24 cellular contexts compared by ENCODE assay signal in the genomic region with DNA sequence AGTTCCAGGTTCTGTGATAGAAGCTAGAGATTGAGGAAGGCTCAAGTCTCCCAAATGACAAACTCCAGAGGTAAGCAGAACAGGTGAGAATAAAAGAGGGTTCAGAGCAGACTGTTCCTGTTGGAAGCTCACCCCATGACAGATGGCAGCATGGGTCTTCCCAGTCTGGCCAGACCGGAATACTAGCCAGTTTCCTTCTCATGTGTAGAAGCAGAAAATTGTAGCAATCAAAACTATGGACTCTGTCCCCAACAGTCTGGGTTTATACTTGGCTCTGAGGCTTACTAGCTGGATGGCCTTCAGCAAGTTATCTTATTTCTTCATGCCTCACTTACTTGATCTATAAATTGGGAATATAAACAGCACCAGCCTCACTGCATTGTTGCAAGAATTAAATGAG.
DNase-seq lines count a peak whose midpoint lies in the region; ATAC-seq, FAIRE-seq and TF ChIP-seq lines count a peak whose summit lies in the region.
"Had no signal": no experiment of that assay in that cellular context is flagged by ENCODE, and none has a peak within 500 bp of the region (broad histone marks: within the 10 kb centered on the region; RNA-seq: fewer than 3 reads in every experiment).

No MANE protein-coding gene starts in this region.

- H3K4me1 ChIP-seq in OCI-LY7 (ENCODE audit: insufficient read depth, low read length, poor library complexity, severe bottlenecking) (peaks cover 14% of the 10 kb centered on the region), mucosa of descending colon (ENCODE audit: low read depth) (peaks cover 3% of the 10 kb centered on the region)

- TF ChIP-seq CTCF in OCI-LY7 (conservative IDR thresholded peaks at IDR 0.05; ENCODE audit: low read length) (no peak), mucosa of descending colon (IDR thresholded peaks at IDR 0.05) (no peak)

- no peaks in the 10 kb centered on the region for H3K9me2 ChIP-seq in OCI-LY7 (ENCODE audit: insufficient read depth, low read length)

- intact Hi-C loops in OCI-LY7 (cut with micrococcal nuclease; ENCODE audit: unreplicated experiment) (no loop called here), mucosa of descending colon (cut with DNase I, micrococcal nuclease) (no loop called here)

- H3K4me2 ChIP-seq in OCI-LY7 (ENCODE audit: low read length), result no peak overlapping the region

- BruUV-seq in OCI-LY7 (replicated peaks; lab: Mats Ljungman, UMichigan), result no TSS peak

- FAIRE-seq in urothelium cell line (lab: Jason Lieb, UNC), result peak; percentile 42
- FAIRE-seq: A204.1, G401.6, GM12891, GM18507, HTR-8/SVneo, K562 had no signal

- no peak for DNase-seq in OCI-LY7 (ENCODE audit: low spot score)
- DNase-seq in cerebellum (ENCODE audit: low spot score), result peak; percentile 4
- peak in 1 of 3 donors; percentile 67 for DNase-seq in mucosa of descending colon
- DNase-seq in urothelium cell line (ENCODE audit: low spot score), result no peak
- DNase-seq in Ammon's horn (ENCODE audit: low spot score), result no peak
- DNase-seq: ACHN; CD4-positive, alpha-beta T cell; DMS53; DND-41; EL; GOT3; H7; HFFc6; IMR-90 had no signal

- CTCF ChIA-PET in OCI-LY7 (lab: Charles Lee; ENCODE audit: unreplicated experiment), result no interaction called here

- H2AFZ ChIP-seq in OCI-LY7 (ENCODE audit: low read length), result peak overlapping the region; percentile 97; the same call in 1 of the 2 replicates

- H3K79me2 ChIP-seq in OCI-LY7 (ENCODE audit: insufficient read depth, low read depth, low read length), result no peaks in the 10 kb centered on the region

- POLR2A ChIA-PET in OCI-LY7 (lab: Charles Lee), result interaction anchor here (0.6 kb wide), 1 partner anchor 33 kb away, joined by 6 read pairs; no protein-coding TSS in a partner anchor

- no peak overlapping the region for H3K4me3 ChIP-seq in OCI-LY7 (ENCODE audit: low read depth, low read length, poor library complexity, severe bottlenecking)
- H3K4me3 ChIP-seq in mucosa of descending colon, result no peak overlapping the region
- H3K4me3 ChIP-seq: K562 had no signal

- H3K27ac ChIP-seq in OCI-LY7 (ENCODE audit: low read depth, low read length, poor library complexity, severe bottlenecking), result no peak overlapping the region
- H3K27ac ChIP-seq: C4-2B had no signal

- H3K36me3 ChIP-seq in OCI-LY7 (ENCODE audit: insufficient read depth, low read length), result peaks cover 8% of the 10 kb centered on the region
- no peaks in the 10 kb centered on the region for H3K36me3 ChIP-seq in mucosa of descending colon (ENCODE audit: low read depth)

- ATAC-seq in mucosa of descending colon (peak; percentile 88), GM21717 (IDR thresholded peaks at IDR 0.05; ENCODE audit: unreplicated experiment) (no peak), GM18517 (IDR thresholded peaks at IDR 0.05; ENCODE audit: unreplicated experiment) (no peak)
- ATAC-seq: HCT116, K562 had no signal

- H3K9me3 ChIP-seq in OCI-LY7 (ENCODE audit: low read length) (peaks cover 22% of the 10 kb centered on the region; the same call in 1 of the 2 replicates), mucosa of descending colon (no peaks in the 10 kb centered on the region)

- no peaks in the 10 kb centered on the region for H4K20me1 ChIP-seq in OCI-LY7 (ENCODE audit: insufficient read depth, low read length)
